In genomic region chr7:26292768-26293560, GRCh38 we compare ENCODE assay signal across 8 cellular contexts. TPM values are rescaled to one million over a fixed set of nuclear protein-coding genes. Genes with fewer than 3 reads are reported as not detected.
DNase-seq lines count a peak whose midpoint lies in the region; ATAC-seq and TF ChIP-seq lines count a peak whose summit lies in the region.

No MANE protein-coding gene starts in this region.

- peak overlapping the region; percentile 98 for H3K4me3 Mint-ChIP-seq in activated CD4-positive, alpha-beta T cell treated with anti-CD3 and anti-CD28 coated beads, Interleukin-2, amount 10 ng/mL, durations not matched to agents 24 days and 14 days
- peak overlapping the region; percentile 91 to 98 for H3K4me3 Mint-ChIP-seq in stimulated activated naive B cell treated with anti-CD40 and anti-IgM and Interleukin-4, amounts not matched to agents 10 μg/mL and 1 μg/mL and 100 μg/mL, for 72 hours

- peak; percentile 66 for DNase-seq in activated CD4-positive, alpha-beta T cell treated with anti-CD3 and anti-CD28 coated beads, Interleukin-2, amount 10 ng/mL, durations not matched to agents 24 days and 14 days
- no peak for DNase-seq in activated CD4-positive, alpha-beta T cell treated with anti-CD3 and anti-CD28 coated beads for 4 hours
- DNase-seq in Peyer's patch (peak in 1 of 3 donors; percentile 29), esophagus squamous epithelium (lab: John Stamatoyannopoulos, UW) (no peak), sigmoid colon (no peak)
- DNase-seq in stimulated activated naive B cell treated with anti-CD40 and anti-IgM and Interleukin-4, amounts not matched to agents 10 μg/mL and 1 μg/mL and 100 μg/mL, for 72 hours = no peak

- H3K27ac Mint-ChIP-seq in activated CD4-positive, alpha-beta T cell treated with anti-CD3 and anti-CD28 coated beads, Interleukin-2, amount 10 ng/mL, durations not matched to agents 24 days and 14 days = peak overlapping the region; percentile 94
- peak overlapping the region; percentile 95 for H3K27ac Mint-ChIP-seq in stimulated activated naive B cell treated with anti-CD40 and anti-IgM and Interleukin-4, amounts not matched to agents 10 μg/mL and 1 μg/mL and 100 μg/mL, for 72 hours

- no peak for TF ChIP-seq CTCF in Peyer's patch (IDR thresholded peaks at IDR 0.05)
- TF ChIP-seq CTCF in esophagus squamous epithelium (IDR thresholded peaks at IDR 0.05) = no peak
- TF ChIP-seq CTCF in sigmoid colon (IDR thresholded peaks at IDR 0.05) = no peak

- H3K4me1 Mint-ChIP-seq in activated CD4-positive, alpha-beta T cell treated with anti-CD3 and anti-CD28 coated beads, Interleukin-2, amount 10 ng/mL, durations not matched to agents 24 days and 14 days = peaks cover 33% of the 10 kb centered on the region
- peaks cover 26 to 58% of the 10 kb centered on the region in 2 donors for H3K4me1 Mint-ChIP-seq in stimulated activated naive B cell treated with anti-CD40 and anti-IgM and Interleukin-4, amounts not matched to agents 10 μg/mL and 1 μg/mL and 100 μg/mL, for 72 hours

- peaks cover 13% of the 10 kb centered on the region for H3K36me3 Mint-ChIP-seq in activated CD4-positive, alpha-beta T cell treated with anti-CD3 and anti-CD28 coated beads, Interleukin-2, amount 10 ng/mL, durations not matched to agents 24 days and 14 days (ENCODE audit: low read depth)
- H3K36me3 Mint-ChIP-seq in stimulated activated naive B cell treated with anti-CD40 and anti-IgM and Interleukin-4, amounts not matched to agents 10 μg/mL and 1 μg/mL and 100 μg/mL, for 72 hours = peaks cover 4 to 5% of the 10 kb centered on the region in 2 donors

- peaks cover 2% of the 10 kb centered on the region for H3K27me3 Mint-ChIP-seq in activated CD4-positive, alpha-beta T cell treated with anti-CD3 and anti-CD28 coated beads, Interleukin-2, amount 10 ng/mL, durations not matched to agents 24 days and 14 days
- no peaks in the 10 kb centered on the region for H3K27me3 Mint-ChIP-seq in stimulated activated naive B cell treated with anti-CD40 and anti-IgM and Interleukin-4, amounts not matched to agents 10 μg/mL and 1 μg/mL and 100 μg/mL, for 72 hours

- no peaks in the 10 kb centered on the region for H3K9me3 ChIP-seq in Peyer's patch
- no peaks in the 10 kb centered on the region for H3K9me3 ChIP-seq in esophagus squamous epithelium
- H3K9me3 ChIP-seq in sigmoid colon = no peaks in the 10 kb centered on the region

- intact Hi-C loops in activated CD4-positive, alpha-beta T cell treated with anti-CD3 and anti-CD28 coated beads, Interleukin-2, amount 10 ng/mL, durations not matched to agents 24 days and 14 days (cut with micrococcal nuclease) = loop anchor here (5.0 kb wide), 2 partner anchors 44 to 201 kb away; no protein-coding TSS in a partner anchor
- intact Hi-C loops in esophagus squamous epithelium (cut with DNase I) = no loop called here
- intact Hi-C loops in sigmoid colon (cut with DNase I) = no loop called here

- H3K27ac ChIP-seq in Peyer's patch (peak overlapping the region; percentile 9 to 83 (median 50)), esophagus squamous epithelium (peak overlapping the region in 1 of 4 donors; percentile 37), sigmoid colon (no peak overlapping the region)

- H3K9me3 Mint-ChIP-seq in activated CD4-positive, alpha-beta T cell treated with anti-CD3 and anti-CD28 coated beads, Interleukin-2, amount 10 ng/mL, durations not matched to agents 24 days and 14 days = no peaks in the 10 kb centered on the region
- no peaks in the 10 kb centered on the region for H3K9me3 Mint-ChIP-seq in stimulated activated naive B cell treated with anti-CD40 and anti-IgM and Interleukin-4, amounts not matched to agents 10 μg/mL and 1 μg/mL and 100 μg/mL, for 72 hours

- TF ChIP-seq POLR2A in Peyer's patch (IDR thresholded peaks at IDR 0.05) = no peak
- no peak for TF ChIP-seq POLR2A in esophagus squamous epithelium (IDR thresholded peaks at IDR 0.05)
- TF ChIP-seq POLR2A in sigmoid colon (IDR thresholded peaks at IDR 0.05) = no peak

- H3K36me3 ChIP-seq in Peyer's patch (no peaks in the 10 kb centered on the region), esophagus squamous epithelium (no peaks in the 10 kb centered on the region), sigmoid colon (no peaks in the 10 kb centered on the region)

- H3K4me1 ChIP-seq in Peyer's patch (peaks cover 0 to 13% (median 0%) of the 10 kb centered on the region in 4 donors), esophagus squamous epithelium (peaks cover 0 to 20% (median 3%) of the 10 kb centered on the region in 3 donors), sigmoid colon (peaks cover 0 to 9% (median 7%) of the 10 kb centered on the region in 4 donors)

- no peaks in the 10 kb centered on the region for H3K27me3 ChIP-seq in Peyer's patch
- peaks cover 0 to 28% (median 0%) of the 10 kb centered on the region in 4 donors for H3K27me3 ChIP-seq in esophagus squamous epithelium
- H3K27me3 ChIP-seq in sigmoid colon = peaks cover 2 to 14% (median 6%) of the 10 kb centered on the region in 3 donors

- TF ChIP-seq EP300 in sigmoid colon (IDR thresholded peaks at IDR 0.05) = no peak

- ATAC-seq in stimulated activated naive B cell treated with anti-CD40 and anti-IgM and Interleukin-4, amounts not matched to agents 10 μg/mL and 1 μg/mL and 100 μg/mL, for 72 hours (replicated peaks) = no peak
- ATAC-seq in GM21576 (IDR thresholded peaks at IDR 0.05; ENCODE audit: unreplicated experiment) = no peak
- ATAC-seq in GM18873 (IDR thresholded peaks at IDR 0.05; ENCODE audit: low FRiP score, unreplicated experiment) = no peak

- 85 to 87% methylated on average over 10 of the region's 11 CpGs for WGBS in esophagus squamous epithelium, 2 donors
- 79 to 89% methylated on average over 11 of the region's 11 CpGs for WGBS in sigmoid colon, 2 donors

- H3K4me3 ChIP-seq in Peyer's patch (peak overlapping the region; percentile 60 to 91 (median 71)), esophagus squamous epithelium (peak overlapping the region in 3 of 4 donors; percentile 51 to 79 (median 60)), sigmoid colon (peak overlapping the region in 1 of 4 donors; percentile 53)

RNA-seq across cellular contexts. Expression of gene SNX10, which starts 1.3 kb away (rescaled TPM):
- 40.1 and 42.1 TPM in 2 replicates for total RNA-seq in activated CD4-positive, alpha-beta T cell treated with anti-CD3 and anti-CD28 coated beads, Interleukin-2, amount 10 ng/mL, durations not matched to agents 24 days and 14 days
- 10 to 100 TPM in 1 of 4 donors, 1 to 10 TPM in 3; 1.8 to 14.9 (median 2.9) TPM for total RNA-seq in Peyer's patch
- total RNA-seq in esophagus squamous epithelium = 1 to 10 TPM in 3 of 4 donors, not detected in 1; 2.7 to 7.4 (median 3.6) TPM
- 1 to 10 TPM; 1.7 to 6.4 (median 4.4) TPM for total RNA-seq in sigmoid colon
- polyA plus RNA-seq in sigmoid colon = 1 to 10 TPM; 4.9 to 8.2 (median 5.4) TPM

Comparison
In these comparisons a context has a peak if more than half of its experiments do, and no peak if none do; other contexts are left out.
1. H3K27ac ChIP-seq: peak in Peyer's patch (4 of 4); none in sigmoid colon (0 of 4).